In the genomic region with DNA sequence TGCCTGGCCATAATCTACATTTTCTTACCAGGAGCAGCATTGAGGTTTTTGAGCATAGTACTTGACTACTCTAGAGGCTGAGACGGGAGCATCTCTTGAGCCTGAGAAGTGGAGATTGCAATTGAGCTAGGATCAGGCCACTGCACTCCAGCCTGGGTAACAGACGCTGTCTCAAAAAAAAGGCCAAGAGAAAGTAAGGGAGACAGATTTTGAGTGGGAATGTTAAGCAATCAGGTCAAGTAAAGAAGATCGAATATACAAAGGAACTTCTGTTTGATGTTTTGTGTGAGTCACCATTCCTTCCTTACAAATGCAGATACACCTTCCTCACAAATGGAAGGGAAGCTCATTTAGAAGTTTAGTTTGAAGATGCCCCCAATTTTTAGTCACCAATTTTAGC, we compare ENCODE assay signal across 9 cellular contexts. TPM values are rescaled to one million over a fixed set of nuclear protein-coding genes. Genes with fewer than 3 reads are reported as not detected.
DNase-seq lines count a peak whose midpoint lies in the region; ATAC-seq and TF ChIP-seq lines count a peak whose summit lies in the region.
"Had no signal": no experiment of that assay in that cellular context is flagged by ENCODE, and none has a peak within 500 bp of the region (broad histone marks: within the 10 kb centered on the region; RNA-seq: fewer than 3 reads in every experiment).

No MANE protein-coding gene starts in this region.

- POLR2A ChIA-PET in WTC11 (lab: Charles Lee), result interaction anchor here (0.9 to 1.0 kb wide), 2 partner anchors 14 to 101 kb away, joined by 4 to 5 read pairs; no protein-coding TSS in a partner anchor

- H3K36me3 Mint-ChIP-seq in WTC11 (peaks cover 11% of the 10 kb centered on the region), progenitor cell of endocrine pancreas (ENCODE audit: insufficient read depth) (peaks cover 22% of the 10 kb centered on the region)

- H3K4me3 ChIP-seq in H7 (ENCODE audit: insufficient read depth, low read depth, low read length) (no peak overlapping the region), fibroblast of pulmonary artery (replicated peaks; ENCODE audit: low read depth, low read length) (peak overlapping the region; percentile 63), testis (no peak overlapping the region)

- CTCF ChIA-PET in WTC11 (lab: Charles Lee), result interaction anchor here (0.8 to 2.5 kb wide), 3 partner anchors 32 to 197 kb away, joined by 3 to 16 read pairs (median 4); no protein-coding TSS in a partner anchor

- H3K27me3 Mint-ChIP-seq in WTC11 (ENCODE audit: low read depth), result peaks cover 6% of the 10 kb centered on the region
- H3K27me3 Mint-ChIP-seq in progenitor cell of endocrine pancreas, result no peaks in the 10 kb centered on the region

- H3K9me3 ChIP-seq in testis, result no peaks in the 10 kb centered on the region

- H3K4me1 Mint-ChIP-seq in WTC11 (peaks cover 44% of the 10 kb centered on the region), progenitor cell of endocrine pancreas (ENCODE audit: low read depth) (peaks cover 21% of the 10 kb centered on the region)

- H3K4me3 Mint-ChIP-seq in WTC11, result peak overlapping the region; percentile 46
- peak overlapping the region; percentile 51 for H3K4me3 Mint-ChIP-seq in progenitor cell of endocrine pancreas (ENCODE audit: low read depth)

- H3K27ac ChIP-seq in testis, result peak overlapping the region in 1 of 2 donors; percentile 7
- H3K27ac ChIP-seq: HL-60 had no signal

- H3K36me3 ChIP-seq in H7 (replicated peaks; ENCODE audit: control insufficient read depth, insufficient read depth, low read length), result peaks cover 2% of the 10 kb centered on the region
- H3K36me3 ChIP-seq in testis (ENCODE audit: low read depth, missing control alignments), result no peaks in the 10 kb centered on the region

- H3K4me1 ChIP-seq in testis, result peaks cover 8% of the 10 kb centered on the region

- TF ChIP-seq POLR2A in testis (IDR thresholded peaks at IDR 0.05), result no peak

- WGBS in testis, 2 donors, result 38 to 44% methylated on average over 3 of the region's 3 CpGs

- H3K9me3 Mint-ChIP-seq in WTC11 (no peaks in the 10 kb centered on the region), progenitor cell of endocrine pancreas (ENCODE audit: low read depth) (no peaks in the 10 kb centered on the region)

- intact Hi-C loops in testis (cut with DNase I; ENCODE audit: low total_unique reads), result no loop called here

- ATAC-seq in WTC11, result no peak

- H3K27ac Mint-ChIP-seq in WTC11 (peak overlapping the region; percentile 28), progenitor cell of endocrine pancreas (peak overlapping the region; percentile 45)

- DNase-seq in H7 (peak; percentile 55), WTC11 (ENCODE audit: low spot score) (no peak), fibroblast of pulmonary artery (ENCODE audit: low read depth) (peak; percentile 43), progenitor cell of endocrine pancreas (ENCODE audit: low spot score, unreplicated experiment) (no peak), HUDEP-2 (lab: John Stamatoyannopoulos, UW; ENCODE audit: unreplicated experiment in 76 of 76) (no peak), testis (no peak), hypothalamus (lab: John Stamatoyannopoulos, UW) (no peak)
- DNase-seq: NCI-H1436 treated with DMSO at 0.1 percent for 48 hours had no signal

- no peak for TF ChIP-seq CTCF in WTC11 (IDR thresholded peaks at IDR 0.05)
- no peak for TF ChIP-seq CTCF in fibroblast of pulmonary artery (IDR thresholded peaks at IDR 0.05; ENCODE audit: low read length, missing control alignments)
- no peak for TF ChIP-seq CTCF in progenitor cell of endocrine pancreas (IDR thresholded peaks at IDR 0.05; ENCODE audit: unreplicated experiment)
- no peak for TF ChIP-seq CTCF in testis (IDR thresholded peaks at IDR 0.05)

- H3K27me3 ChIP-seq in H7 (ENCODE audit: control insufficient read depth, insufficient read depth, low read length) (peaks cover 8% of the 10 kb centered on the region), testis (no peaks in the 10 kb centered on the region)

TF ChIP-seq in WTC11, 78 proteins besides CTCF, POLR2A, EP300 and RAD21:
- TF ChIP-seq, protein P1, sequence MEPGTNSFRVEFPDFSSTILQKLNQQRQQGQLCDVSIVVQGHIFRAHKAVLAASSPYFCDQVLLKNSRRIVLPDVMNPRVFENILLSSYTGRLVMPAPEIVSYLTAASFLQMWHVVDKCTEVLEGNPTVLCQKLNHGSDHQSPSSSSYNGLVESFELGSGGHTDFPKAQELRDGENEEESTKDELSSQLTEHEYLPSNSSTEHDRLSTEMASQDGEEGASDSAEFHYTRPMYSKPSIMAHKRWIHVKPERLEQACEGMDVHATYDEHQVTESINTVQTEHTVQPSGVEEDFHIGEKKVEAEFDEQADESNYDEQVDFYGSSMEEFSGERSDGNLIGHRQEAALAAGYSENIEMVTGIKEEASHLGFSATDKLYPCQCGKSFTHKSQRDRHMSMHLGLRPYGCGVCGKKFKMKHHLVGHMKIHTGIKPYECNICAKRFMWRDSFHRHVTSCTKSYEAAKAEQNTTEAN (CRISPR knock-in tag; IDR thresholded peaks at IDR 0.05), result no peak
- no peak for TF ChIP-seq ETV6 (CRISPR knock-in tag; IDR thresholded peaks at IDR 0.05)
- TF ChIP-seq, protein P2, sequence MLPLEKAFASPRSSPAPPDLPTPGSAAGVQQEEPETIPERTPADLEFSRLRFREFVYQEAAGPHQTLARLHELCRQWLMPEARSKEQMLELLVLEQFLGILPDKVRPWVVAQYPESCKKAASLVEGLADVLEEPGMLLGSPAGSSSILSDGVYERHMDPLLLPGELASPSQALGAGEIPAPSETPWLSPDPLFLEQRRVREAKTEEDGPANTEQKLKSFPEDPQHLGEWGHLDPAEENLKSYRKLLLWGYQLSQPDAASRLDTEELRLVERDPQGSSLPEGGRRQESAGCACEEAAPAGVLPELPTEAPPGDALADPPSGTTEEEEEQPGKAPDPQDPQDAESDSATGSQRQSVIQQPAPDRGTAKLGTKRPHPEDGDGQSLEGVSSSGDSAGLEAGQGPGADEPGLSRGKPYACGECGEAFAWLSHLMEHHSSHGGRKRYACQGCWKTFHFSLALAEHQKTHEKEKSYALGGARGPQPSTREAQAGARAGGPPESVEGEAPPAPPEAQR (CRISPR knock-in tag; IDR thresholded peaks at IDR 0.05), result no peak
- no peak for TF ChIP-seq ZNF423 (CRISPR knock-in tag; IDR thresholded peaks at IDR 0.05)
- no peak for TF ChIP-seq OVOL2 (CRISPR knock-in tag; IDR thresholded peaks at IDR 0.05; ENCODE audit: borderline replicate concordance)
- TF ChIP-seq, protein P3, sequence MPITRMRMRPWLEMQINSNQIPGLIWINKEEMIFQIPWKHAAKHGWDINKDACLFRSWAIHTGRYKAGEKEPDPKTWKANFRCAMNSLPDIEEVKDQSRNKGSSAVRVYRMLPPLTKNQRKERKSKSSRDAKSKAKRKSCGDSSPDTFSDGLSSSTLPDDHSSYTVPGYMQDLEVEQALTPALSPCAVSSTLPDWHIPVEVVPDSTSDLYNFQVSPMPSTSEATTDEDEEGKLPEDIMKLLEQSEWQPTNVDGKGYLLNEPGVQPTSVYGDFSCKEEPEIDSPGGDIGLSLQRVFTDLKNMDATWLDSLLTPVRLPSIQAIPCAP (CRISPR knock-in tag; IDR thresholded peaks at IDR 0.05), result no peak
- TF ChIP-seq MXD4 (CRISPR knock-in tag; IDR thresholded peaks at IDR 0.05; ENCODE audit: borderline replicate concordance), result no peak
- no peak for TF ChIP-seq RELA (CRISPR knock-in tag; IDR thresholded peaks at IDR 0.05; ENCODE audit: borderline replicate concordance)
- TF ChIP-seq GABPB1 (CRISPR knock-in tag; IDR thresholded peaks at IDR 0.05), result no peak
- TF ChIP-seq JUN (CRISPR knock-in tag; IDR thresholded peaks at IDR 0.05), result no peak
- TF ChIP-seq, protein P4, sequence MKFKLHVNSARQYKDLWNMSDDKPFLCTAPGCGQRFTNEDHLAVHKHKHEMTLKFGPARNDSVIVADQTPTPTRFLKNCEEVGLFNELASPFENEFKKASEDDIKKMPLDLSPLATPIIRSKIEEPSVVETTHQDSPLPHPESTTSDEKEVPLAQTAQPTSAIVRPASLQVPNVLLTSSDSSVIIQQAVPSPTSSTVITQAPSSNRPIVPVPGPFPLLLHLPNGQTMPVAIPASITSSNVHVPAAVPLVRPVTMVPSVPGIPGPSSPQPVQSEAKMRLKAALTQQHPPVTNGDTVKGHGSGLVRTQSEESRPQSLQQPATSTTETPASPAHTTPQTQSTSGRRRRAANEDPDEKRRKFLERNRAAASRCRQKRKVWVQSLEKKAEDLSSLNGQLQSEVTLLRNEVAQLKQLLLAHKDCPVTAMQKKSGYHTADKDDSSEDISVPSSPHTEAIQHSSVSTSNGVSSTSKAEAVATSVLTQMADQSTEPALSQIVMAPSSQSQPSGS (CRISPR knock-in tag; IDR thresholded peaks at IDR 0.05; ENCODE audit: borderline replicate concordance, low read depth), result no peak
TF ChIP-seq in WTC11: peak in this region for 0.

RNA-seq across cellular contexts. Expression of a gene that starts 4.4 kb away (rescaled TPM):
- total RNA-seq in H7 (2014; rRNA removed; shearing (Covaris generic)), result 12.7 and 21.5 TPM in 2 replicates
- total RNA-seq in WTC11 (2021) (39.0 to 49.3 TPM (median 48.4 TPM) in 3 replicates), progenitor cell of endocrine pancreas (203 and 212 TPM in 2 replicates), testis (100 to 1,000 TPM; 220 to 221 TPM)
- polyA plus RNA-seq in testis (ENCODE audit: insufficient read depth, low read depth, low replicate concordance), result 83.2 TPM

RNA-seq across cellular contexts. Expression of a gene that starts 32.9 kb away (rescaled TPM):
- 2.1 and 3.7 TPM in 2 replicates for total RNA-seq in H7 (2014; rRNA removed; shearing (Covaris generic))
- 3.8 to 4.0 TPM (median 3.8 TPM) in 3 replicates for total RNA-seq in WTC11 (2021)
- total RNA-seq in progenitor cell of endocrine pancreas, result 20.0 and 22.2 TPM in 2 replicates
- 10 to 100 TPM; 14.7 to 21.7 TPM for total RNA-seq in testis
- polyA plus RNA-seq in testis (ENCODE audit: insufficient read depth, low read depth, low replicate concordance), result 30.1 TPM

Comparison
In these comparisons a context has a peak if more than half of its experiments do, and no peak if none do; other contexts are left out.
1. DNase-seq: peak in H7 (single experiment) and fibroblast of pulmonary artery (single experiment); none in WTC11 (single experiment), progenitor cell of endocrine pancreas (single experiment), HUDEP-2 (0 of 76), testis (single experiment) and hypothalamus (0 of 51).